Comparison of ENCODE assay signal across 1 cellular context in genomic region chr19:17282488-17283256, GRCh38.
A peak's percentile ranks its signal among the peaks of the same experiment; 100 is the strongest.
TF ChIP-seq lines count a peak whose summit lies in the region.

No MANE protein-coding gene starts in this region.

TF ChIP-seq in HepG2, 621 proteins besides CTCF, POLR2A, EP300 and RAD21 (continued from another document and continues in another):
- TF ChIP-seq ZNF354B (CRISPR knock-in tag; IDR thresholded peaks at IDR 0.05) = no peak
- TF ChIP-seq CEBPB (IDR thresholded peaks at IDR 0.05; ENCODE audit: borderline replicate concordance, low read depth, low read length) = no peak
- TF ChIP-seq MTA1 (CRISPR knock-in tag; IDR thresholded peaks at IDR 0.05; ENCODE audit: borderline replicate concordance) = no peak
- TF ChIP-seq CREBL2 (CRISPR knock-in tag; IDR thresholded peaks at IDR 0.05; ENCODE audit: borderline replicate concordance) = no peak
- TF ChIP-seq ZNF362 (CRISPR knock-in tag; IDR thresholded peaks at IDR 0.05; ENCODE audit: borderline replicate concordance) = peak; percentile 42; the same call in 1 of the 2 replicates
- no peak for TF ChIP-seq NFYB (CRISPR knock-in tag; IDR thresholded peaks at IDR 0.05)
- no peak for TF ChIP-seq CBX2 (IDR thresholded peaks at IDR 0.05; ENCODE audit: low read depth, low read length)
- TF ChIP-seq CBX2 (CRISPR knock-in tag; IDR thresholded peaks at IDR 0.05; ENCODE audit: low read depth) = no peak
- no peak for TF ChIP-seq ZSCAN9 (CRISPR knock-in tag; IDR thresholded peaks at IDR 0.05; ENCODE audit: borderline replicate concordance)
- no peak for TF ChIP-seq CHD2 (IDR thresholded peaks at IDR 0.05; ENCODE audit: low read depth, low read length)
- peak; percentile 30; the same call in 1 of the 2 replicates for TF ChIP-seq ZNF777 (CRISPR knock-in tag; IDR thresholded peaks at IDR 0.05)
- no peak for TF ChIP-seq CENPT (CRISPR knock-in tag; IDR thresholded peaks at IDR 0.05; ENCODE audit: low read depth)
- peak; percentile 84 for TF ChIP-seq ZNF883 (CRISPR knock-in tag; IDR thresholded peaks at IDR 0.05; ENCODE audit: not compliant biosample characterization)
- TF ChIP-seq ZNF275 (CRISPR knock-in tag; IDR thresholded peaks at IDR 0.05; ENCODE audit: borderline replicate concordance) = no peak
- TF ChIP-seq ZNF572 (CRISPR knock-in tag; IDR thresholded peaks at IDR 0.05) = no peak
- no peak for TF ChIP-seq MLX (CRISPR knock-in tag; IDR thresholded peaks at IDR 0.05)
- no peak for TF ChIP-seq ELF1 (CRISPR knock-in tag; IDR thresholded peaks at IDR 0.05)
- 0 out of 2 replicates have a peak, but pooled peaks have one; percentile 40 for TF ChIP-seq ZMYM4 (CRISPR knock-in tag; IDR thresholded peaks at IDR 0.05)
- no peak for TF ChIP-seq FOSL1 (CRISPR knock-in tag; IDR thresholded peaks at IDR 0.05; ENCODE audit: borderline replicate concordance)
- TF ChIP-seq NFAT5 (CRISPR knock-in tag; IDR thresholded peaks at IDR 0.05) = no peak; the same call in 1 of the 2 replicates
- no peak for TF ChIP-seq PCBP1 (IDR thresholded peaks at IDR 0.05; ENCODE audit: borderline replicate concordance, low read depth, low read length)
- no peak for TF ChIP-seq FOXM1 (CRISPR knock-in tag; IDR thresholded peaks at IDR 0.05)
- TF ChIP-seq ZNF703 (CRISPR knock-in tag; IDR thresholded peaks at IDR 0.05; ENCODE audit: borderline replicate concordance) = no peak
- TF ChIP-seq ZNF782 (CRISPR knock-in tag; IDR thresholded peaks at IDR 0.05; ENCODE audit: borderline replicate concordance) = 0 out of 2 replicates have a peak, but pooled peaks have one; percentile 38
- 0 out of 2 replicates have a peak, but pooled peaks have one; percentile 38 for TF ChIP-seq ZSCAN22 (CRISPR knock-in tag; IDR thresholded peaks at IDR 0.05)
- TF ChIP-seq XBP1 (CRISPR knock-in tag; IDR thresholded peaks at IDR 0.05) = no peak
- no peak for TF ChIP-seq MAFF (IDR thresholded peaks at IDR 0.05; ENCODE audit: low read depth, low read length)
- TF ChIP-seq MEF2D (CRISPR knock-in tag; IDR thresholded peaks at IDR 0.05) = no peak
- no peak; the same call in 1 of the 2 replicates for TF ChIP-seq ZNF224 (CRISPR knock-in tag; IDR thresholded peaks at IDR 0.05)
- no peak for TF ChIP-seq ZBTB42 (CRISPR knock-in tag; IDR thresholded peaks at IDR 0.05)
- TF ChIP-seq E2F1 (CRISPR knock-in tag; IDR thresholded peaks at IDR 0.05) = peak; percentile 57; the same call in 1 of the 2 replicates
- no peak for TF ChIP-seq ZEB1 (IDR thresholded peaks at IDR 0.05; ENCODE audit: insufficient replicate concordance, low read depth)
- TF ChIP-seq PAWR (CRISPR knock-in tag; IDR thresholded peaks at IDR 0.05; ENCODE audit: borderline replicate concordance) = no peak
- no peak for TF ChIP-seq NR3C1 (CRISPR knock-in tag; IDR thresholded peaks at IDR 0.05)
- TF ChIP-seq FOXO4 (CRISPR knock-in tag; conservative IDR thresholded peaks at IDR 0.05) = no peak
- no peak for TF ChIP-seq E2F5 (CRISPR knock-in tag; conservative IDR thresholded peaks at IDR 0.05)
- TF ChIP-seq CBFB (CRISPR knock-in tag; IDR thresholded peaks at IDR 0.05) = 0 out of 2 replicates have a peak, but pooled peaks have one; percentile 23
- TF ChIP-seq ZBTB37 (CRISPR knock-in tag; IDR thresholded peaks at IDR 0.05) = no peak
- no peak for TF ChIP-seq ZNF558 (CRISPR knock-in tag; IDR thresholded peaks at IDR 0.05; ENCODE audit: borderline replicate concordance)
- TF ChIP-seq TGIF2 (CRISPR knock-in tag; IDR thresholded peaks at IDR 0.05) = no peak
- no peak for TF ChIP-seq ZNF672 (CRISPR knock-in tag; IDR thresholded peaks at IDR 0.05)
- no peak for TF ChIP-seq CHD4 (IDR thresholded peaks at IDR 0.05; ENCODE audit: borderline replicate concordance, low read length)
- TF ChIP-seq ZFY (CRISPR knock-in tag; IDR thresholded peaks at IDR 0.05) = peak; percentile 77
- TF ChIP-seq ZNF580 (CRISPR knock-in tag; IDR thresholded peaks at IDR 0.05; ENCODE audit: borderline replicate concordance, low read depth) = peak; percentile 80; the same call in 1 of the 2 replicates
- TF ChIP-seq GATAD1 (CRISPR knock-in tag; IDR thresholded peaks at IDR 0.05) = peak; percentile 38; the same call in 1 of the 2 replicates
- no peak for TF ChIP-seq MTF1 (CRISPR knock-in tag; IDR thresholded peaks at IDR 0.05)
- no peak for TF ChIP-seq ATF5 (CRISPR knock-in tag; IDR thresholded peaks at IDR 0.05; ENCODE audit: low read depth)
- TF ChIP-seq NFKB2 (CRISPR knock-in tag; IDR thresholded peaks at IDR 0.05; ENCODE audit: borderline replicate concordance) = peak; percentile 33; the same call in 1 of the 2 replicates
